In genomic region chr7:94003446-94004023, GRCh38 we compare ENCODE assay signal across 7 cellular contexts. TPM values are rescaled to one million over a fixed set of nuclear protein-coding genes. Genes with fewer than 3 reads are reported as not detected.
DNase-seq lines count a peak whose midpoint lies in the region; ATAC-seq and TF ChIP-seq lines count a peak whose summit lies in the region.

No MANE protein-coding gene starts in this region.

- CTCF ChIA-PET in activated naive CD4-positive, alpha-beta T cell treated with anti-CD3 and anti-CD28 coated beads, Interleukin-2, amount 10 ng/mL, durations not matched to agents 7 days and 5 days (lab: Charles Lee): no interaction called here

- H3K9me3 ChIP-seq in HUES48 (ENCODE audit: control insufficient read depth, insufficient read depth, low read length) (no peaks in the 10 kb centered on the region), right atrium auricular region (no peaks in the 10 kb centered on the region)

- H3K36me3 Mint-ChIP-seq in activated naive CD4-positive, alpha-beta T cell treated with anti-CD3 and anti-CD28 coated beads, Interleukin-2, amount 10 ng/mL, durations not matched to agents 7 days and 5 days: no peaks in the 10 kb centered on the region

- H3K27me3 ChIP-seq in HUES48 (ENCODE audit: control insufficient read depth, insufficient read depth, low read length) (no peaks in the 10 kb centered on the region), right atrium auricular region (no peaks in the 10 kb centered on the region)

- peak overlapping the region; percentile 96 for H3K4me3 Mint-ChIP-seq in activated naive CD4-positive, alpha-beta T cell treated with anti-CD3 and anti-CD28 coated beads, Interleukin-2, amount 10 ng/mL, durations not matched to agents 7 days and 5 days

- H3K27ac ChIP-seq in HUES48 (ENCODE audit: low read depth, low read length): peak overlapping the region; percentile 86
- H3K27ac ChIP-seq in right atrium auricular region: peak overlapping the region; percentile 79 to 90

- H3K4me1 ChIP-seq in HUES48 (ENCODE audit: control insufficient read depth, insufficient read depth, low read length): peaks cover 9% of the 10 kb centered on the region
- peaks cover 0 to 18% of the 10 kb centered on the region in 2 donors for H3K4me1 ChIP-seq in right atrium auricular region

- peak overlapping the region; percentile 88 for H3K9ac ChIP-seq in HUES48 (ENCODE audit: low read depth, low read length)

- H3K4me1 Mint-ChIP-seq in activated naive CD4-positive, alpha-beta T cell treated with anti-CD3 and anti-CD28 coated beads, Interleukin-2, amount 10 ng/mL, durations not matched to agents 7 days and 5 days: peaks cover 34% of the 10 kb centered on the region

- TF ChIP-seq CTCF in GM10266 (IDR thresholded peaks at IDR 0.05; ENCODE audit: control insufficient read depth, insufficient read depth, low read depth, missing control alignments): no peak
- TF ChIP-seq CTCF in right atrium auricular region (IDR thresholded peaks at IDR 0.05): no peak

- peak overlapping the region; percentile 93 for H3K27ac Mint-ChIP-seq in activated naive CD4-positive, alpha-beta T cell treated with anti-CD3 and anti-CD28 coated beads, Interleukin-2, amount 10 ng/mL, durations not matched to agents 7 days and 5 days

- ATAC-seq in GM21528 (IDR thresholded peaks at IDR 0.05; ENCODE audit: low FRiP score, unreplicated experiment): peak; percentile 41

- no peaks in the 10 kb centered on the region for H3K9me3 Mint-ChIP-seq in activated naive CD4-positive, alpha-beta T cell treated with anti-CD3 and anti-CD28 coated beads, Interleukin-2, amount 10 ng/mL, durations not matched to agents 7 days and 5 days

- peaks cover 6% of the 10 kb centered on the region for H3K36me3 ChIP-seq in HUES48 (ENCODE audit: control insufficient read depth, insufficient read depth, low read length)
- no peaks in the 10 kb centered on the region for H3K36me3 ChIP-seq in right atrium auricular region

- H3K27me3 Mint-ChIP-seq in activated naive CD4-positive, alpha-beta T cell treated with anti-CD3 and anti-CD28 coated beads, Interleukin-2, amount 10 ng/mL, durations not matched to agents 7 days and 5 days: peaks cover 20% of the 10 kb centered on the region

- DNase-seq in GM10266 (ENCODE audit: extremely low spot score) (peak; percentile 17), right atrium auricular region (ENCODE audit: low spot score) (no peak), skeletal muscle cell (ENCODE audit: low read depth) (no peak), NCI-H524 (lab: John Stamatoyannopoulos, UW) (no peak)
- peak; percentile 28 for DNase-seq in activated naive CD4-positive, alpha-beta T cell treated with anti-CD3 and anti-CD28 coated beads, Interleukin-2, amount 10 ng/mL, durations not matched to agents 7 days and 5 days

- peak overlapping the region; percentile 97 for H3K4me3 ChIP-seq in HUES48 (ENCODE audit: low read depth, low read length)
- peak overlapping the region; percentile 77 to 80 for H3K4me3 ChIP-seq in right atrium auricular region
- peak overlapping the region; percentile 77 for H3K4me3 ChIP-seq in skeletal muscle cell (ENCODE audit: low read depth, low read length)

RNA-seq across cellular contexts. Expression of gene BET1, which starts 0.6 kb away (rescaled TPM):
- total RNA-seq in right atrium auricular region: 10 to 100 TPM; 10.0 to 14.1 TPM

Comparison
In these comparisons a context has a peak if more than half of its experiments do, and no peak if none do; other contexts are left out.
1. DNase-seq: peak in GM10266 (single experiment) and activated naive CD4-positive, alpha-beta T cell treated with anti-CD3 and anti-CD28 coated beads, Interleukin-2, amount 10 ng/mL, durations not matched to agents 7 days and 5 days (single experiment); none in right atrium auricular region (single experiment), skeletal muscle cell (single experiment) and NCI-H524 (0 of 2).
2. Peak in every context shown above with its lines, with median percentiles within 50 percentile points of each other: H3K4me3 ChIP-seq.